8 cellular contexts compared by ENCODE assay signal in the genomic region with DNA sequence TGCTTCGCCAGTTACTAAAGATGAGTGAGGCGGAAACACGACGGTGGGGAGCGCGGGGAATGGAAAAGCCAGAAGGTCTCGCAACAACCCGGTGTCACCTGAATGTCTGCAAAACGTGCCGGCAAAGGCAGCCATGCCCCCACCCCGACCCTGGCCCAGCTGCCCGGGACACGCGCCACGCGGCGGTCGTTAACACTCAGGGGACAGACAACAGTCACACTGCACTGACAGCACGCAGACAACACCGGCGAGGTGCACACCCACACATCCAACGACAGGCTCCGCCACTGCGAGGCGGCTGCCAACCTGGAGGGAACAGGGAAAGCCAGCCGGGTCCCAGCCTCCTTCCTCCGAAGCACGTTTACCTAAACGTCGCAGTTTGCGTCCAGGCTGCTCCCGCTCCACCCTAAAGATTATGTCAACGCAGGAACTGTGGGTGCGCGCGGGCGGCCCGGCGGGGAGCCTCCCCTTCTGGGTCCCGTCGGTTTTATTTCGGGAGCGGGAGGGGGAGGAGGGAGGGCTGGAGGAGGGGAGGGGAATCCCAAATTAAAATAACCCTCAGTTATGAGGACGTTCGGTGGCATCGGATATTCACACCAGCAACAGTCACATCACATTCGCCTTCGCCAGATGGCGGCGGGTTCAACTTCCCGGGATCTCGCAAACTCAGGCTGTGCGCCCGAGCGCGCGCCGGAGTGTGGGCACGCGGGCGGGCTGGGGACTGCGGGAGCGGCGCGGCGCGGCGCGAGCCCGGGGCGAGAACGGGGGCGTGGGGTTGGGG. TPM values are rescaled to one million over a fixed set of nuclear protein-coding genes. Genes with fewer than 3 reads are reported as not detected.
A peak's percentile ranks its signal among the peaks of the same experiment; 100 is the strongest.
DNase-seq lines count a peak whose midpoint lies in the region; ATAC-seq, FAIRE-seq and TF ChIP-seq lines count a peak whose summit lies in the region.

No MANE protein-coding gene starts in this region.

- H2AFZ ChIP-seq in OCI-LY3 (ENCODE audit: low read depth, low read length) (0 out of 2 replicates have a peak overlapping the region, but pooled peaks have one; percentile 4), fibroblast of lung (ENCODE audit: low read length) (peak overlapping the region; percentile 63), neuron (ENCODE audit: low read depth, low read length) (peak overlapping the region; percentile 99)

- H3K4me1 ChIP-seq in OCI-LY3 (ENCODE audit: low read length) (peaks cover 28% of the 10 kb centered on the region), fibroblast of lung (ENCODE audit: control insufficient read depth, extremely low read depth, insufficient read depth, low read length) (peaks cover 21% of the 10 kb centered on the region), neuron (ENCODE audit: insufficient read depth, low read length) (peaks cover 42% of the 10 kb centered on the region)

- peak overlapping the region; percentile 87 for H3K4me2 ChIP-seq in OCI-LY3 (ENCODE audit: low read length)
- H3K4me2 ChIP-seq in fibroblast of lung (ENCODE audit: extremely low read depth, insufficient read depth, low read length): peak overlapping the region; percentile 86

- H3K79me2 ChIP-seq in OCI-LY3 (ENCODE audit: low read length): peaks cover 91% of the 10 kb centered on the region
- H3K79me2 ChIP-seq in fibroblast of lung (ENCODE audit: control insufficient read depth, insufficient read depth, low read length): peaks cover 67% of the 10 kb centered on the region

- H3K4me3 ChIP-seq in OCI-LY3 (ENCODE audit: low read length): peak overlapping the region; percentile 79
- peak overlapping the region; percentile 66 to 89 (median 81) for H3K4me3 ChIP-seq in fibroblast of lung (replicated peaks in 1 of 4; ENCODE audit: control extremely low read depth in 1 of 4, insufficient read depth in 1 of 4, low read depth in 3 of 4, low read length in 4 of 4)
- peak overlapping the region; percentile 69 for H3K4me3 ChIP-seq in neuron (ENCODE audit: low read length)

- in situ Hi-C loops in ACHN (cut with HindIII; ENCODE audit: low pct_ligation_motif_present, low pct_unique_long_range_greater_than_20kb, low sequenced_read_pairs): no loop called here

- TF ChIP-seq CTCF in OCI-LY3 (IDR thresholded peaks at IDR 0.05; ENCODE audit: low read depth, low read length) (no peak; the same call in 1 of the 2 replicates), fibroblast of lung (conservative IDR thresholded peaks at IDR 0.05 in 1 of 2, IDR thresholded peaks at IDR 0.05 in 1 of 2; ENCODE audit: low read depth in 1 of 2, low read length in 2 of 2) (no peak)

- H3K9ac ChIP-seq in OCI-LY3 (ENCODE audit: low read length): peak overlapping the region; percentile 89
- H3K9ac ChIP-seq in fibroblast of lung (ENCODE audit: insufficient read depth, low read length): peak overlapping the region; percentile 76

- H3K9me3 ChIP-seq in OCI-LY3 (ENCODE audit: insufficient read depth, low read length) (no peaks in the 10 kb centered on the region), fibroblast of lung (ENCODE audit: control insufficient read depth, insufficient read depth, low read depth, low read length) (no peaks in the 10 kb centered on the region), neuron (ENCODE audit: low read length) (no peaks in the 10 kb centered on the region)

- FAIRE-seq in urothelium cell line (lab: Jason Lieb, UNC): no peak

- H3K27ac ChIP-seq in OCI-LY3 (ENCODE audit: low read length) (peak overlapping the region; percentile 82), fibroblast of lung (ENCODE audit: insufficient read depth, low read length) (peak overlapping the region; percentile 72)

- ATAC-seq in GM18909 (IDR thresholded peaks at IDR 0.05; ENCODE audit: poor library complexity, unreplicated experiment) (peak; percentile 17), HG03354 (IDR thresholded peaks at IDR 0.05; ENCODE audit: poor library complexity, severe bottlenecking, unreplicated experiment) (peak; percentile 13)

- peaks cover 10% of the 10 kb centered on the region for H3K36me3 ChIP-seq in OCI-LY3 (replicated peaks; ENCODE audit: low read depth, low read length)
- no peaks in the 10 kb centered on the region for H3K36me3 ChIP-seq in fibroblast of lung (ENCODE audit: control insufficient read depth, insufficient read depth, low read length)
- H3K36me3 ChIP-seq in neuron (ENCODE audit: insufficient read depth, low read length): no peaks in the 10 kb centered on the region

- H4K20me1 ChIP-seq in OCI-LY3 (ENCODE audit: insufficient read depth, low read length) (peaks cover 56% of the 10 kb centered on the region), fibroblast of lung (ENCODE audit: control insufficient read depth, extremely low read depth, insufficient read depth, low read length) (no peaks in the 10 kb centered on the region)

- DNase-seq in ACHN (peak; percentile 55), fibroblast of lung (ENCODE audit: low read depth in 2 of 2) (peak; percentile 65 to 71), urothelium cell line (ENCODE audit: low spot score) (peak; percentile 46)
- DNase-seq in activated T-helper 1 cell treated with anti-CD3 and anti-CD28 coated beads, Interleukin-2, amount 50 U/mL, for 16 hours (ENCODE audit: low read depth in 1 of 2, low spot score in 1 of 2): peak; percentile 17 to 19

- H3K27me3 ChIP-seq in OCI-LY3 (ENCODE audit: low read depth, low read length) (no peaks in the 10 kb centered on the region), fibroblast of lung (ENCODE audit: control insufficient read depth, insufficient read depth, low read length) (no peaks in the 10 kb centered on the region), neuron (ENCODE audit: insufficient read depth, low read length) (no peaks in the 10 kb centered on the region)

RNA-seq across cellular contexts. Expression of a gene that starts 0.7 kb away (rescaled TPM):
- 5.6 and 6.8 TPM in 2 replicates for total RNA-seq in fibroblast of lung
- polyA plus RNA-seq in fibroblast of lung: 18.1 and 25.1 TPM in 2 replicates
- 13.4 and 15.5 TPM in 2 replicates for polyA plus RNA-seq in fibroblast of lung (2012)
- polyA minus RNA-seq in fibroblast of lung (ENCODE audit: low replicate concordance): 48.2 and 53.2 TPM in 2 replicates

RNA-seq across cellular contexts. Expression of a gene that starts 2.4 kb away (rescaled TPM):
- 3.9 and 4.3 TPM in 2 replicates for total RNA-seq in fibroblast of lung
- polyA plus RNA-seq in fibroblast of lung: 3.1 and 4.3 TPM in 2 replicates
- 5.8 and 9.9 TPM in 2 replicates for polyA plus RNA-seq in fibroblast of lung (2012)
- 8.0 and 9.0 TPM in 2 replicates for polyA minus RNA-seq in fibroblast of lung (ENCODE audit: low replicate concordance)

Comparison
In these comparisons a context has a peak if more than half of its experiments do, and no peak if none do; other contexts are left out.
1. Peak in every context shown above with its lines: DNase-seq, ATAC-seq, H3K4me3 ChIP-seq and H3K27ac ChIP-seq.
2. DNase-seq: peak in every context shown above with its lines; median percentile 68 in fibroblast of lung; 55 in ACHN; 46 in urothelium cell line; 18 in activated T-helper 1 cell treated with anti-CD3 and anti-CD28 coated beads, Interleukin-2, amount 50 U/mL, for 16 hours.
3. H2AFZ ChIP-seq: peak in every context shown above with its lines; median percentile 99 in neuron; 63 in fibroblast of lung; 4 in OCI-LY3.